In the genomic region with DNA sequence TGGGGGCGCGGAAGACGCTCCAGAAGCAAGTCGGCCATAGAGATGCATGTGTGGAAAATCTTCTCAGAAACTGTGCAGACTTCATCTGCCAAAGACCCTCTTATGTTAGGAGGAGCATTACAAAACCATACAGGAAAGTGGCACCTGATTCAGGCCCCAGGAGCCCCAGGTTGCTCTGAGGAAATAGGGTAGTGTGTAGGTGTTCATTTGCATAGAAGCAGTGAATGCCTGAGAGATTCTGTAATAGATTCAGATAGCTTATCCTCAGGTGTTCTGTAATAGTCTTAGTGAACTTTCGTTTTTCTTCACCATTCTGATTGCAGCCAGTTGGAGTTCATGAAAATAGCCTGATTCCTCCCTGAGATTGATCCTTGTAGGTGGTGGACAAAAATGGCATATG, we compare ENCODE assay signal across 12 cellular contexts.
DNase-seq lines count a peak whose midpoint lies in the region; ATAC-seq and TF ChIP-seq lines count a peak whose summit lies in the region.
"Had no signal": no experiment of that assay in that cellular context is flagged by ENCODE, and none has a peak within 500 bp of the region (broad histone marks: within the 10 kb centered on the region; RNA-seq: fewer than 3 reads in every experiment).

No MANE protein-coding gene starts in this region.

- DNase-seq in kidney tubule cell (ENCODE audit: low spot score) (peak; percentile 16), 8988T (no peak), omental fat pad (ENCODE audit: low spot score) (no peak), midbrain (lab: John Stamatoyannopoulos, UW) (no peak)
- DNase-seq: activated naive CD4-positive, alpha-beta T cell treated with anti-CD3 and anti-CD28 coated beads, Interleukin-2, amount 10 ng/mL, durations not matched to agents 7 days and 5 days; retina; SHP77 treated with DMSO at 0.1 percent for 48 hours; upper lobe of left lung had no signal

- ATAC-seq in GM18867 (IDR thresholded peaks at IDR 0.05; ENCODE audit: unreplicated experiment) (peak; percentile 89), GM21717 (IDR thresholded peaks at IDR 0.05; ENCODE audit: unreplicated experiment) (peak; percentile 79), HG03159 (IDR thresholded peaks at IDR 0.05; ENCODE audit: unreplicated experiment) (peak; percentile 85), omental fat pad (ENCODE audit: low FRiP score) (no peak), GM19467 (IDR thresholded peaks at IDR 0.05; ENCODE audit: unreplicated experiment) (no peak)

- no peak for TF ChIP-seq CTCF in omental fat pad (IDR thresholded peaks at IDR 0.05)

Comparison
In these comparisons a context has a peak if more than half of its experiments do, and no peak if none do; other contexts are left out.
1. ATAC-seq: peak in GM18867 (single experiment), GM21717 (single experiment) and HG03159 (single experiment); none in omental fat pad (single experiment) and GM19467 (single experiment).